In the genomic region with DNA sequence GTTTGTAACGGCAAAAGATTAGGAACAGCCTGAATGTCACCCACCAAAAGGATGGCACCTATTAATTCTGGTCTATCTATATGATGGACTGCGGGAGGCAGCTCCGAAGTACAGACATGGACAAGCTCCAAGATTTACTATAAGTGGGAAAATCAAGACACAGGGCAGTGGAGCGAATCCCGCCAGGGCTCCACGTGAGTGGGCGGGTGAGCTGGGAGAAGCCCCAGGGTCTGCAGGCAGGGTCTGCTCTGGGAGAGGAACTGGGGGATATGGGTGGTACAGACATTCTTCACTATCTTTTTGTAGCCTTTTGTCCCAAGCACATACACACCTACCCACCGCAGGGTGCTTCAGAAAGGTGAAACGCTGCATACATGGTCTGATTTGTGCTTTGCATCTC, we compare ENCODE assay signal across 22 cellular contexts. TPM values are rescaled to one million over a fixed set of nuclear protein-coding genes. Genes with fewer than 3 reads are reported as not detected.
DNase-seq lines count a peak whose midpoint lies in the region; ATAC-seq, FAIRE-seq and TF ChIP-seq lines count a peak whose summit lies in the region.
"Had no signal": no experiment of that assay in that cellular context is flagged by ENCODE, and none has a peak within 500 bp of the region (broad histone marks: within the 10 kb centered on the region; RNA-seq: fewer than 3 reads in every experiment).

No MANE protein-coding gene starts in this region.

- H4K20me1 ChIP-seq in GM12878 (ENCODE audit: control insufficient read depth, insufficient read depth), result no peaks in the 10 kb centered on the region

- CTCF ChIA-PET in GM12878 (lab: Yijun Ruan, JAX), result interaction anchor here (1.0 kb wide), 1 partner anchor 28 kb away, joined by 3 read pairs; no protein-coding TSS in a partner anchor

- no peak overlapping the region for H3K4me3 ChIP-seq in heart right ventricle
- no peak overlapping the region for H3K4me3 ChIP-seq in GM12878
- H3K4me3 ChIP-seq: neural progenitor cell, upper lobe of left lung had no signal

- peaks cover 4% of the 10 kb centered on the region for H3K36me3 Mint-ChIP-seq in mesothelial cell of epicardium
- H3K36me3 Mint-ChIP-seq in activated T-helper 1 cell treated with anti-CD3 and anti-CD28 coated beads, Interleukin-12 subunit alpha, Interleukin-12 subunit beta, Interleukin-2, Interleukin-4 antibody, amounts not matched to agents 30 ng/mL and 10 ng/mL and 1 ng/mL, durations not matched to agents 14 hours and 24 hours and 36 hours (ENCODE audit: low read depth), result peaks cover 10% of the 10 kb centered on the region

- in situ Hi-C loops in GM12878 (cut with MboI), result no loop called here

- POLR2A ChIA-PET in GM12878 (lab: Charles Lee), result no interaction called here

- no peak overlapping the region for H2AFZ ChIP-seq in GM12878 (ENCODE audit: control insufficient read depth, low read depth, low read length)
- H2AFZ ChIP-seq: neural progenitor cell had no signal

- H3K4me1 ChIP-seq in heart right ventricle (peaks cover 36 to 100% (median 97%) of the 10 kb centered on the region in 9 donors), GM12878 (ENCODE audit: control insufficient read depth, insufficient read depth, low read length) (peaks cover 72% of the 10 kb centered on the region)

- peaks cover 53% of the 10 kb centered on the region for H3K4me1 Mint-ChIP-seq in mesothelial cell of epicardium
- H3K4me1 Mint-ChIP-seq in activated T-helper 1 cell treated with anti-CD3 and anti-CD28 coated beads, Interleukin-12 subunit alpha, Interleukin-12 subunit beta, Interleukin-2, Interleukin-4 antibody, amounts not matched to agents 30 ng/mL and 10 ng/mL and 1 ng/mL, durations not matched to agents 14 hours and 24 hours and 36 hours (ENCODE audit: low read depth), result peaks cover 64% of the 10 kb centered on the region

- no peak for TF ChIP-seq EP300 in GM12878 (IDR thresholded peaks at IDR 0.05; ENCODE audit: borderline replicate concordance in 1 of 2, control insufficient read depth in 1 of 2, low read depth in 2 of 2, low read length in 2 of 2)

- ATAC-seq in heart right ventricle, result no peak
- ATAC-seq in Right ventricle myocardium inferior, result no peak
- no peak for ATAC-seq in GM12878
- ATAC-seq in GM21619 (IDR thresholded peaks at IDR 0.05; ENCODE audit: unreplicated experiment), result no peak
- ATAC-seq: left ventricle myocardium superior, sciatic nerve had no signal

- SMC1A ChIA-PET in GM12878 (lab: Charles Lee; ENCODE audit: uncharacterized antibody, unreplicated experiment), result interaction anchor here (1.0 to 12.1 kb wide), 3 partner anchors 25 to 126 kb away, joined by 3 to 179 read pairs (median 3); partner anchors contain the start of gene EHD4

- TF ChIP-seq RAD21 in GM12878 (IDR thresholded peaks at IDR 0.05; ENCODE audit: insufficient read depth, low read depth, low read length), result no peak

- WGBS in heart right ventricle, 2 donors, result 93 to 94% methylated on average over 9 of the region's 9 CpGs
- WGBS in GM12878 (ENCODE audit: insufficient coverage, insufficient replicate concordance, low lambda C conversion rate, missing lambda C conversion rate), result 96% methylated on average over 9 of the region's 9 CpGs

- H3K9me3 ChIP-seq in heart right ventricle (no peaks in the 10 kb centered on the region), GM12878 (replicated peaks; ENCODE audit: control insufficient read depth, insufficient read depth, low read length) (no peaks in the 10 kb centered on the region)
- H3K9me3 ChIP-seq: upper lobe of left lung had no signal

- peak overlapping the region; percentile 92 for H3K27ac Mint-ChIP-seq in mesothelial cell of epicardium
- H3K27ac Mint-ChIP-seq in activated T-helper 1 cell treated with anti-CD3 and anti-CD28 coated beads, Interleukin-12 subunit alpha, Interleukin-12 subunit beta, Interleukin-2, Interleukin-4 antibody, amounts not matched to agents 30 ng/mL and 10 ng/mL and 1 ng/mL, durations not matched to agents 14 hours and 24 hours and 36 hours, result no peak overlapping the region
- H3K27ac Mint-ChIP-seq: activated B cell treated with CpG ODN at 0.5 μM for 24 hours; activated naive CD8-positive, alpha-beta T cell; neural progenitor cell; stimulated activated naive CD8-positive, alpha-beta T cell treated with anti-CD3 and anti-CD28 coated beads, Interleukin-15, Interleukin-2, amounts not matched to agents 100 ng/mL and 50 ng/mL, for 24 hours had no signal

- H3K79me2 ChIP-seq in GM12878 (ENCODE audit: control insufficient read depth, insufficient read depth, low read length), result peaks cover 46% of the 10 kb centered on the region

- H3K27ac ChIP-seq in heart right ventricle (peak overlapping the region in 6 of 10 donors; percentile 46 to 86 (median 80)), GM12878 (ENCODE audit: control insufficient read depth, insufficient read depth) (no peak overlapping the region)
- H3K27ac ChIP-seq: neural progenitor cell had no signal

- DNase-seq in heart right ventricle (no peak), Right ventricle myocardium inferior (ENCODE audit: missing footprints) (no peak), GM12878 (ENCODE audit: low read depth, low spot score) (no peak), mesothelial cell of epicardium (ENCODE audit: low spot score in 2 of 2, unreplicated experiment in 2 of 2) (no peak), SK-N-DZ (ENCODE audit: low spot score) (no peak)
- DNase-seq in activated T-helper 1 cell treated with anti-CD3 and anti-CD28 coated beads, Interleukin-12 subunit alpha, Interleukin-12 subunit beta, Interleukin-2, Interleukin-4 antibody, amounts not matched to agents 30 ng/mL and 10 ng/mL and 1 ng/mL, durations not matched to agents 14 hours and 24 hours and 36 hours (ENCODE audit: low spot score), result no peak
- DNase-seq in activated CD4-positive, alpha-beta T cell treated with anti-CD3 and anti-CD28 coated beads for 4 hours, result no peak
- DNase-seq: activated B cell treated with CpG ODN at 0.5 μM for 24 hours; activated CD4-positive, alpha-beta memory T cell treated with anti-CD3 and anti-CD28 coated beads for 36 hours; foreskin fibroblast; hypothalamus; left ventricle myocardium superior; NCI-H526 treated with DMSO at 0.1 percent for 48 hours; stimulated activated CD4-positive, alpha-beta T cell treated with anti-CD3 and anti-CD28 coated beads, Interleukin-15, amount 100 ng/mL, for 24 hours; upper lobe of left lung had no signal

- intact Hi-C loops in heart right ventricle (cut with DNase I), result loop anchor here in 1 of 10 donors (5.0 kb wide), 1 partner anchor 40 kb away; the partner anchor contains the start of gene EHD4
- intact Hi-C loops in Right ventricle myocardium inferior (cut with DNase I), result no loop called here
- intact Hi-C loops in GM12878 (cut with micrococcal nuclease; ENCODE audit: unreplicated experiment), result no loop called here
- intact Hi-C loops in activated T-helper 1 cell treated with anti-CD3 and anti-CD28 coated beads, Interleukin-12 subunit alpha, Interleukin-12 subunit beta, Interleukin-2, Interleukin-4 antibody, amounts not matched to agents 30 ng/mL and 10 ng/mL and 1 ng/mL, durations not matched to agents 14 hours and 24 hours and 36 hours (cut with micrococcal nuclease), result loop anchor here (10.0 kb wide), 2 partner anchors 263 to 437 kb away; partner anchors contain the start of gene ITPKA

- no peaks in the 10 kb centered on the region for H3K27me3 Mint-ChIP-seq in mesothelial cell of epicardium (ENCODE audit: low read depth)
- no peaks in the 10 kb centered on the region for H3K27me3 Mint-ChIP-seq in activated T-helper 1 cell treated with anti-CD3 and anti-CD28 coated beads, Interleukin-12 subunit alpha, Interleukin-12 subunit beta, Interleukin-2, Interleukin-4 antibody, amounts not matched to agents 30 ng/mL and 10 ng/mL and 1 ng/mL, durations not matched to agents 14 hours and 24 hours and 36 hours (ENCODE audit: insufficient read depth)
- H3K27me3 Mint-ChIP-seq: activated B cell treated with CpG ODN at 0.5 μM for 24 hours; activated CD4-positive, alpha-beta memory T cell treated with anti-CD3 and anti-CD28 coated beads for 36 hours; activated naive CD8-positive, alpha-beta T cell; stimulated activated naive CD8-positive, alpha-beta T cell treated with anti-CD3 and anti-CD28 coated beads, Interleukin-15, Interleukin-2, amounts not matched to agents 100 ng/mL and 50 ng/mL, for 24 hours had no signal

- no peak for TF ChIP-seq POLR2A in GM12878 (IDR thresholded peaks at IDR 0.05; ENCODE audit: low read depth, low read length)

- H3K36me3 ChIP-seq in heart right ventricle, result peaks cover 0 to 8% (median 0%) of the 10 kb centered on the region in 9 donors
- peaks cover 5 to 10% of the 10 kb centered on the region in 2 experiments for H3K36me3 ChIP-seq in GM12878 (ENCODE audit: control insufficient read depth in 2 of 2, insufficient read depth in 2 of 2, low read length in 1 of 2)
- H3K36me3 ChIP-seq: neural progenitor cell, upper lobe of left lung had no signal

- FAIRE-seq in GM12878 (lab: Jason Lieb, UNC), result no peak
- FAIRE-seq: GM12892, H54 had no signal

- TF ChIP-seq CTCF in heart right ventricle (IDR thresholded peaks at IDR 0.05), result no peak
- TF ChIP-seq CTCF in GM12878 (IDR thresholded peaks at IDR 0.05 in 2 of 3, conservative IDR thresholded peaks at IDR 0.05 in 1 of 3; ENCODE audit: control insufficient read depth in 2 of 3, extremely low read depth in 1 of 3, insufficient read depth in 1 of 3, low read depth in 3 of 3, low read length in 3 of 3), result no peak
- TF ChIP-seq CTCF in mesothelial cell of epicardium (IDR thresholded peaks at IDR 0.05; ENCODE audit: unreplicated experiment), result no peak

- no peaks in the 10 kb centered on the region for H3K9me3 Mint-ChIP-seq in mesothelial cell of epicardium
- no peaks in the 10 kb centered on the region for H3K9me3 Mint-ChIP-seq in activated T-helper 1 cell treated with anti-CD3 and anti-CD28 coated beads, Interleukin-12 subunit alpha, Interleukin-12 subunit beta, Interleukin-2, Interleukin-4 antibody, amounts not matched to agents 30 ng/mL and 10 ng/mL and 1 ng/mL, durations not matched to agents 14 hours and 24 hours and 36 hours
- H3K9me3 Mint-ChIP-seq: activated B cell treated with CpG ODN at 0.5 μM for 24 hours; activated CD4-positive, alpha-beta memory T cell treated with anti-CD3 and anti-CD28 coated beads for 36 hours; neural progenitor cell; stimulated activated naive CD8-positive, alpha-beta T cell treated with anti-CD3 and anti-CD28 coated beads, Interleukin-15, Interleukin-2, amounts not matched to agents 100 ng/mL and 50 ng/mL, for 24 hours had no signal

- RAD21 ChIA-PET in GM12878 (lab: Charles Lee; ENCODE audit: unreplicated experiment), result interaction anchor here (5.2 kb wide), 1 partner anchor 38 kb away, joined by 97 read pairs; the partner anchor contains the start of gene EHD4

- no peaks in the 10 kb centered on the region for H3K27me3 ChIP-seq in heart right ventricle
- no peaks in the 10 kb centered on the region for H3K27me3 ChIP-seq in GM12878 (replicated peaks in 1 of 2; ENCODE audit: control insufficient read depth in 2 of 2, insufficient read depth in 2 of 2, low read length in 1 of 2)
- H3K27me3 ChIP-seq: neural progenitor cell, upper lobe of left lung had no signal

- H3K9ac ChIP-seq in GM12878 (ENCODE audit: control insufficient read depth, insufficient read depth, low read length), result no peak overlapping the region
- H3K9ac ChIP-seq: neural progenitor cell had no signal

- BruUV-seq in GM12878 (replicated peaks; lab: Mats Ljungman, UMichigan), result no TSS peak

- H3K4me2 ChIP-seq in GM12878 (ENCODE audit: control insufficient read depth, insufficient read depth), result no peak overlapping the region
- H3K4me2 ChIP-seq: neural progenitor cell had no signal

- H3K4me3 Mint-ChIP-seq in mesothelial cell of epicardium, result no peak overlapping the region
- H3K4me3 Mint-ChIP-seq in activated T-helper 1 cell treated with anti-CD3 and anti-CD28 coated beads, Interleukin-12 subunit alpha, Interleukin-12 subunit beta, Interleukin-2, Interleukin-4 antibody, amounts not matched to agents 30 ng/mL and 10 ng/mL and 1 ng/mL, durations not matched to agents 14 hours and 24 hours and 36 hours, result no peak overlapping the region
- H3K4me3 Mint-ChIP-seq: activated B cell treated with CpG ODN at 0.5 μM for 24 hours; activated CD4-positive, alpha-beta memory T cell treated with anti-CD3 and anti-CD28 coated beads for 36 hours; activated naive CD8-positive, alpha-beta T cell; neural progenitor cell; stimulated activated naive CD8-positive, alpha-beta T cell treated with anti-CD3 and anti-CD28 coated beads, Interleukin-15, Interleukin-2, amounts not matched to agents 100 ng/mL and 50 ng/mL, for 24 hours had no signal

RNA-seq across cellular contexts. Expression of gene SPTBN5, which starts 38.2 kb away (rescaled TPM):
- total RNA-seq in heart right ventricle, result 1 to 10 TPM; 1.6 to 5.9 (median 2.4) TPM
- 1 to 10 TPM in 1 of 2 donors, under 1 TPM in 1; 0.94 to 8.7 TPM for polyA plus RNA-seq in heart right ventricle
- 3.5 TPM for total RNA-seq in Right ventricle myocardium inferior
- 0.15 and 0.17 TPM in 2 replicates for total RNA-seq in GM12878 (2013; cell fraction: nucleolus; rRNA removed)
- 0.06 and 0.44 TPM in 2 replicates for total RNA-seq in GM12878 (2014; rRNA removed)
- under 0.01 TPM in 1 of 2 replicates, not detected in the other for total RNA-seq in GM12878 (2014; rRNA removed; fragmentation: Illumina TruSeq; extraction: Trizol)
- total RNA-seq in GM12878 (2021), result 0.05 and 0.18 TPM in 2 replicates
- polyA plus RNA-seq in GM12878 (2011; ENCODE audit: low read depth), result 0.04 TPM
- polyA plus RNA-seq in GM12878 (2011; rRNA removed), result 0.01 and 0.03 TPM in 2 replicates
- 0.01 and 0.02 TPM in 2 replicates for polyA plus RNA-seq in GM12878 (2011; cell fraction: cytosol; rRNA removed)
- 0.29 and 0.57 TPM in 2 replicates for polyA plus RNA-seq in GM12878 (2011; cell fraction: nucleus; rRNA removed)
- polyA plus RNA-seq in GM12878 (2012), result 0.08 and 0.11 TPM in 2 replicates
- polyA plus RNA-seq in GM12878 (2014; fragmentation: Illumina TruSeq; extraction: Trizol), result 0.01 TPM in 1 of 2 replicates, not detected in the other
- not detected for polyA plus RNA-seq in GM12878 (2014; fragmentation: Nextera tagmentation; extraction: Ambion mirVana)
- polyA plus RNA-seq in GM12878 (2014; rRNA removed), result 0.06 and 0.10 TPM in 2 replicates
- not detected for polyA plus RNA-seq in GM12878 (2016; fragmentation: Nextera tagmentation; extraction: Ambion mirVana)
- 0.05 TPM in 1 of 2 replicates, not detected in the other for polyA minus RNA-seq in GM12878 (2011; rRNA and poly(A)+ RNA removed)
- polyA minus RNA-seq in GM12878 (2011; cell fraction: cytosol; rRNA and poly(A)+ RNA removed), result not detected in 2 replicates
- polyA minus RNA-seq in GM12878 (2011; cell fraction: nucleus; rRNA and poly(A)+ RNA removed), result under 0.01 and 0.10 TPM in 2 replicates
- total RNA-seq in mesothelial cell of epicardium, result 2.1 to 2.7 TPM (median 2.3 TPM) in 3 replicates
- polyA plus RNA-seq in SK-N-DZ (2014; cell fraction: cytosol; rRNA removed), result 0.73 and 0.75 TPM in 2 replicates
- polyA plus RNA-seq in SK-N-DZ (2014; cell fraction: nucleus; rRNA removed), result 5.2 and 8.0 TPM in 2 replicates
- total RNA-seq in activated T-helper 1 cell treated with anti-CD3 and anti-CD28 coated beads, Interleukin-12 subunit alpha, Interleukin-12 subunit beta, Interleukin-2, Interleukin-4 antibody, amounts not matched to agents 30 ng/mL and 10 ng/mL and 1 ng/mL, durations not matched to agents 14 hours and 24 hours and 36 hours, result 1.2 and 1.9 TPM in 2 replicates

RNA-seq across cellular contexts. Expression of gene EHD4, which starts 40.3 kb away (rescaled TPM):
- 10 to 100 TPM; 29.8 to 62.7 (median 46.6) TPM for total RNA-seq in heart right ventricle
- 10 to 100 TPM; 23.4 to 24.2 TPM for polyA plus RNA-seq in heart right ventricle
- 55.5 TPM for total RNA-seq in Right ventricle myocardium inferior
- 41.9 and 43.4 TPM in 2 replicates for total RNA-seq in GM12878 (2013; cell fraction: nucleolus; rRNA removed)
- 48.2 and 49.6 TPM in 2 replicates for total RNA-seq in GM12878 (2014; rRNA removed)
- 24.3 and 26.0 TPM in 2 replicates for total RNA-seq in GM12878 (2014; rRNA removed; fragmentation: Illumina TruSeq; extraction: Trizol)
- 52.1 and 53.2 TPM in 2 replicates for total RNA-seq in GM12878 (2021)
- polyA plus RNA-seq in GM12878 (2011; ENCODE audit: low read depth), result 15.6 TPM
- 25.6 and 42.2 TPM in 2 replicates for polyA plus RNA-seq in GM12878 (2011; rRNA removed)
- polyA plus RNA-seq in GM12878 (2011; cell fraction: cytosol; rRNA removed), result 45.7 and 57.3 TPM in 2 replicates
- polyA plus RNA-seq in GM12878 (2011; cell fraction: nucleus; rRNA removed), result 28.0 and 35.6 TPM in 2 replicates
- polyA plus RNA-seq in GM12878 (2012), result 26.7 and 28.7 TPM in 2 replicates
- polyA plus RNA-seq in GM12878 (2014; fragmentation: Illumina TruSeq; extraction: Trizol), result 18.9 and 29.3 TPM in 2 replicates
- polyA plus RNA-seq in GM12878 (2014; fragmentation: Nextera tagmentation; extraction: Ambion mirVana), result 1 to 10 TPM; 4.2 to 8.6 TPM
- 47.3 and 50.1 TPM in 2 replicates for polyA plus RNA-seq in GM12878 (2014; rRNA removed)
- 10 to 100 TPM; 60.7 to 62.9 TPM for polyA plus RNA-seq in GM12878 (2016; fragmentation: Nextera tagmentation; extraction: Ambion mirVana)
- polyA minus RNA-seq in GM12878 (2011; rRNA and poly(A)+ RNA removed), result 50.8 and 76.6 TPM in 2 replicates
- polyA minus RNA-seq in GM12878 (2011; cell fraction: cytosol; rRNA and poly(A)+ RNA removed), result 28.7 and 30.8 TPM in 2 replicates
- 36.1 and 67.5 TPM in 2 replicates for polyA minus RNA-seq in GM12878 (2011; cell fraction: nucleus; rRNA and poly(A)+ RNA removed)
- 14.5 to 16.1 TPM (median 15.8 TPM) in 3 replicates for total RNA-seq in mesothelial cell of epicardium
- 2.2 and 2.8 TPM in 2 replicates for polyA plus RNA-seq in SK-N-DZ (2014; cell fraction: cytosol; rRNA removed)
- 0.62 and 1.1 TPM in 2 replicates for polyA plus RNA-seq in SK-N-DZ (2014; cell fraction: nucleus; rRNA removed)
- total RNA-seq in activated T-helper 1 cell treated with anti-CD3 and anti-CD28 coated beads, Interleukin-12 subunit alpha, Interleukin-12 subunit beta, Interleukin-2, Interleukin-4 antibody, amounts not matched to agents 30 ng/mL and 10 ng/mL and 1 ng/mL, durations not matched to agents 14 hours and 24 hours and 36 hours, result 29.5 and 30.1 TPM in 2 replicates
